Comparison of ENCODE assay signal across 1 cellular context in the genomic region with DNA sequence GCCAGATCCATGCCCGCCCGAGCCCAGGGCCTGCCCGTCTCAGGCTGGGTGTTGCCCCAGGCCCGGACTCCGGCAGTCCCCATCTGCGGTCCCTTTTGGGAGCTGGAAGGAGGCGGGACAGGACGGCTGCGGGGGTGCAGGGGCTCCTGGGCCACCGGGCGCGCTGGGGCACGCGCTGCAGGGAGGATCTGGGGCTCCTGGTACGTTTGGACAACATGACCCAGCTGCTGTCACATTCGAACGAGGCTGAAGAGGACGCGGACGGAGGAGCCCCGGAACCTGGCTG.
A peak's percentile ranks its signal among the peaks of the same experiment; 100 is the strongest.
TF ChIP-seq lines count a peak whose summit lies in the region.

No MANE protein-coding gene starts in this region.

TF ChIP-seq in HEK293, 187 proteins besides CTCF, POLR2A, EP300 and RAD21 (continued from another document and continues in another):
- TF ChIP-seq, protein P1, sequence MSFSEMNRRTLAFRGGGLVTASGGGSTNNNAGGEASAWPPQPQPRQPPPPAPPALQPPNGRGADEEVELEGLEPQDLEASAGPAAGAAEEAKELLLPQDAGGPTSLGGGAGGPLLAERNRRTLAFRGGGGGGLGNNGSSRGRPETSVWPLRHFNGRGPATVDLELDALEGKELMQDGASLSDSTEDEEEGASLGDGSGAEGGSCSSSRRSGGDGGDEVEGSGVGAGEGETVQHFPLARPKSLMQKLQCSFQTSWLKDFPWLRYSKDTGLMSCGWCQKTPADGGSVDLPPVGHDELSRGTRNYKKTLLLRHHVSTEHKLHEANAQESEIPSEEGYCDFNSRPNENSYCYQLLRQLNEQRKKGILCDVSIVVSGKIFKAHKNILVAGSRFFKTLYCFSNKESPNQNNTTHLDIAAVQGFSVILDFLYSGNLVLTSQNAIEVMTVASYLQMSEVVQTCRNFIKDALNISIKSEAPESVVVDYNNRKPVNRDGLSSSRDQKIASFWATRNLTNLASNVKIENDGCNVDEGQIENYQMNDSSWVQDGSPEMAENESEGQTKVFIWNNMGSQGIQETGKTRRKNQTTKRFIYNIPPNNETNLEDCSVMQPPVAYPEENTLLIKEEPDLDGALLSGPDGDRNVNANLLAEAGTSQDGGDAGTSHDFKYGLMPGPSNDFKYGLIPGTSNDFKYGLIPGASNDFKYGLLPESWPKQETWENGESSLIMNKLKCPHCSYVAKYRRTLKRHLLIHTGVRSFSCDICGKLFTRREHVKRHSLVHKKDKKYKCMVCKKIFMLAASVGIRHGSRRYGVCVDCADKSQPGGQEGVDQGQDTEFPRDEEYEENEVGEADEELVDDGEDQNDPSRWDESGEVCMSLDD (tag by site-specific recombination; IDR thresholded peaks at IDR 0.05): 0 out of 2 replicates have a peak, but pooled peaks have one; percentile 17
- peak; percentile 79; the same call in 1 of the 2 replicates for TF ChIP-seq PATZ1 (tag by site-specific recombination; IDR thresholded peaks at IDR 0.05)
- no peak for TF ChIP-seq ZNF830 (tag by site-specific recombination; IDR thresholded peaks at IDR 0.05; ENCODE audit: low read depth)
- TF ChIP-seq, protein P2, sequence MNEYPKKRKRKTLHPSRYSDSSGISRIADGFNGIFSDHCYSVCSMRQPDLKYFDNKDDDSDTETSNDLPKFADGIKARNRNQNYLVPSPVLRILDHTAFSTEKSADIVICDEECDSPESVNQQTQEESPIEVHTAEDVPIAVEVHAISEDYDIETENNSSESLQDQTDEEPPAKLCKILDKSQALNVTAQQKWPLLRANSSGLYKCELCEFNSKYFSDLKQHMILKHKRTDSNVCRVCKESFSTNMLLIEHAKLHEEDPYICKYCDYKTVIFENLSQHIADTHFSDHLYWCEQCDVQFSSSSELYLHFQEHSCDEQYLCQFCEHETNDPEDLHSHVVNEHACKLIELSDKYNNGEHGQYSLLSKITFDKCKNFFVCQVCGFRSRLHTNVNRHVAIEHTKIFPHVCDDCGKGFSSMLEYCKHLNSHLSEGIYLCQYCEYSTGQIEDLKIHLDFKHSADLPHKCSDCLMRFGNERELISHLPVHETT (tag by site-specific recombination; IDR thresholded peaks at IDR 0.05): no peak
- peak; percentile 99 for TF ChIP-seq ZBTB20 (tag by site-specific recombination; IDR thresholded peaks at IDR 0.05)
- TF ChIP-seq ZNF433 (tag by site-specific recombination; IDR thresholded peaks at IDR 0.05; ENCODE audit: low read depth): no peak
- peak; percentile 76; the same call in 1 of the 2 replicates for TF ChIP-seq ZBTB8A (tag by site-specific recombination; IDR thresholded peaks at IDR 0.05)
- no peak for TF ChIP-seq BCL11B (tag by site-specific recombination; IDR thresholded peaks at IDR 0.05; ENCODE audit: low read depth)
- no peak for TF ChIP-seq ZNF548 (tag by site-specific recombination; IDR thresholded peaks at IDR 0.05)
- no peak for TF ChIP-seq ZNF398 (tag by site-specific recombination; IDR thresholded peaks at IDR 0.05)
- TF ChIP-seq RBAK (tag by site-specific recombination; IDR thresholded peaks at IDR 0.05): no peak
- TF ChIP-seq OVOL3 (tag by site-specific recombination; IDR thresholded peaks at IDR 0.05): no peak
- TF ChIP-seq ZNF10 (tag by site-specific recombination; IDR thresholded peaks at IDR 0.05): no peak
- no peak for TF ChIP-seq ZNF112 (tag by site-specific recombination; IDR thresholded peaks at IDR 0.05)
- TF ChIP-seq, protein P3, sequence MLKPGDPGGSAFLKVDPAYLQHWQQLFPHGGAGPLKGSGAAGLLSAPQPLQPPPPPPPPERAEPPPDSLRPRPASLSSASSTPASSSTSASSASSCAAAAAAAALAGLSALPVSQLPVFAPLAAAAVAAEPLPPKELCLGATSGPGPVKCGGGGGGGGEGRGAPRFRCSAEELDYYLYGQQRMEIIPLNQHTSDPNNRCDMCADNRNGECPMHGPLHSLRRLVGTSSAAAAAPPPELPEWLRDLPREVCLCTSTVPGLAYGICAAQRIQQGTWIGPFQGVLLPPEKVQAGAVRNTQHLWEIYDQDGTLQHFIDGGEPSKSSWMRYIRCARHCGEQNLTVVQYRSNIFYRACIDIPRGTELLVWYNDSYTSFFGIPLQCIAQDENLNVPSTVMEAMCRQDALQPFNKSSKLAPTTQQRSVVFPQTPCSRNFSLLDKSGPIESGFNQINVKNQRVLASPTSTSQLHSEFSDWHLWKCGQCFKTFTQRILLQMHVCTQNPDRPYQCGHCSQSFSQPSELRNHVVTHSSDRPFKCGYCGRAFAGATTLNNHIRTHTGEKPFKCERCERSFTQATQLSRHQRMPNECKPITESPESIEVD (tag by site-specific recombination; IDR thresholded peaks at IDR 0.05): no peak
- no peak for TF ChIP-seq ZNF629 (tag by site-specific recombination; IDR thresholded peaks at IDR 0.05)
- peak; percentile 52; the same call in 1 of the 2 replicates for TF ChIP-seq SP7 (tag by site-specific recombination; IDR thresholded peaks at IDR 0.05)
- TF ChIP-seq, protein P4, sequence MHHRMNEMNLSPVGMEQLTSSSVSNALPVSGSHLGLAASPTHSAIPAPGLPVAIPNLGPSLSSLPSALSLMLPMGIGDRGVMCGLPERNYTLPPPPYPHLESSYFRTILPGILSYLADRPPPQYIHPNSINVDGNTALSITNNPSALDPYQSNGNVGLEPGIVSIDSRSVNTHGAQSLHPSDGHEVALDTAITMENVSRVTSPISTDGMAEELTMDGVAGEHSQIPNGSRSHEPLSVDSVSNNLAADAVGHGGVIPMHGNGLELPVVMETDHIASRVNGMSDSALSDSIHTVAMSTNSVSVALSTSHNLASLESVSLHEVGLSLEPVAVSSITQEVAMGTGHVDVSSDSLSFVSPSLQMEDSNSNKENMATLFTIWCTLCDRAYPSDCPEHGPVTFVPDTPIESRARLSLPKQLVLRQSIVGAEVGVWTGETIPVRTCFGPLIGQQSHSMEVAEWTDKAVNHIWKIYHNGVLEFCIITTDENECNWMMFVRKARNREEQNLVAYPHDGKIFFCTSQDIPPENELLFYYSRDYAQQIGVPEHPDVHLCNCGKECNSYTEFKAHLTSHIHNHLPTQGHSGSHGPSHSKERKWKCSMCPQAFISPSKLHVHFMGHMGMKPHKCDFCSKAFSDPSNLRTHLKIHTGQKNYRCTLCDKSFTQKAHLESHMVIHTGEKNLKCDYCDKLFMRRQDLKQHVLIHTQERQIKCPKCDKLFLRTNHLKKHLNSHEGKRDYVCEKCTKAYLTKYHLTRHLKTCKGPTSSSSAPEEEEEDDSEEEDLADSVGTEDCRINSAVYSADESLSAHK (tag by site-specific recombination; IDR thresholded peaks at IDR 0.05): no peak
- TF ChIP-seq ATF2 (tag by site-specific recombination; IDR thresholded peaks at IDR 0.05; ENCODE audit: low read depth): no peak
- no peak for TF ChIP-seq ZNF529 (tag by site-specific recombination; IDR thresholded peaks at IDR 0.05; ENCODE audit: insufficient replicate concordance)
- no peak for TF ChIP-seq ZNF521 (tag by site-specific recombination; IDR thresholded peaks at IDR 0.05)
- no peak for TF ChIP-seq ZNF280C (tag by site-specific recombination; IDR thresholded peaks at IDR 0.05)
- TF ChIP-seq ZNF513 (tag by site-specific recombination; IDR thresholded peaks at IDR 0.05): no peak
- TF ChIP-seq ZNF76 (tag by site-specific recombination; IDR thresholded peaks at IDR 0.05; ENCODE audit: borderline replicate concordance, low read depth): peak; percentile 74; the same call in 1 of the 2 replicates
- TF ChIP-seq ZBTB48 (tag by site-specific recombination; IDR thresholded peaks at IDR 0.05): peak; percentile 37; the same call in 1 of the 2 replicates
- peak; percentile 59 for TF ChIP-seq GLIS1 (tag by site-specific recombination; IDR thresholded peaks at IDR 0.05)
- TF ChIP-seq ZSCAN18 (tag by site-specific recombination; IDR thresholded peaks at IDR 0.05): no peak
- TF ChIP-seq ZIC2 (tag by site-specific recombination; IDR thresholded peaks at IDR 0.05): peak; percentile 70; the same call in 1 of the 2 replicates
- TF ChIP-seq ZNF423 (tag by site-specific recombination; IDR thresholded peaks at IDR 0.05): peak; percentile 57; the same call in 1 of the 2 replicates
- TF ChIP-seq ZNF157 (tag by site-specific recombination; IDR thresholded peaks at IDR 0.05): no peak
- TF ChIP-seq ZNF837 (tag by site-specific recombination; IDR thresholded peaks at IDR 0.05): no peak
- TF ChIP-seq GFI1B (tag by site-specific recombination; IDR thresholded peaks at IDR 0.05): no peak
- TF ChIP-seq, protein P5, sequence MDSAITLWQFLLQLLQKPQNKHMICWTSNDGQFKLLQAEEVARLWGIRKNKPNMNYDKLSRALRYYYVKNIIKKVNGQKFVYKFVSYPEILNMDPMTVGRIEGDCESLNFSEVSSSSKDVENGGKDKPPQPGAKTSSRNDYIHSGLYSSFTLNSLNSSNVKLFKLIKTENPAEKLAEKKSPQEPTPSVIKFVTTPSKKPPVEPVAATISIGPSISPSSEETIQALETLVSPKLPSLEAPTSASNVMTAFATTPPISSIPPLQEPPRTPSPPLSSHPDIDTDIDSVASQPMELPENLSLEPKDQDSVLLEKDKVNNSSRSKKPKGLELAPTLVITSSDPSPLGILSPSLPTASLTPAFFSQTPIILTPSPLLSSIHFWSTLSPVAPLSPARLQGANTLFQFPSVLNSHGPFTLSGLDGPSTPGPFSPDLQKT (IDR thresholded peaks at IDR 0.05; ENCODE audit: borderline replicate concordance, low read depth, low read length): no peak
- 0 out of 2 replicates have a peak, but pooled peaks have one; percentile 15 for TF ChIP-seq ZFHX2 (tag by site-specific recombination; conservative IDR thresholded peaks at IDR 0.05)
